24 cellular contexts compared by ENCODE assay signal in the genomic region with DNA sequence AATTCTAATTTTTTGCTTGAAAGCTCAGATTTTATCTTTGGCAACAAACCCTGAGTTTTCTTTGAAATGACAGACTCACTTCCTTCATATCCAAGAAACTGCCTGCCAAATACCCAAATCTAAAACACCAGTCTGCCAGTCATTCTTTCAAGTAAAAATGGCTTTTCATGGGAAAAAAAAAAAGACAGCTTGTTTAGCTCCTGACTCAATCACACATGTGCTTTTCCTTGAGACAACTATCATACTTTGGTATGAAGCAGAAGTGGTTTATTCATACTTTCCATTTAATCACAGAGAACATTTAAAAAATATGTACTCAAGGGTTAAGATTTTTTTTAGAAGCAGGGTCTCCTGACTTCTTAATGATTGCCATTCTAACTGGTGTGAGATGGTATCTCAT. TPM values are rescaled to one million over a fixed set of nuclear protein-coding genes. Genes with fewer than 3 reads are reported as not detected.
"Had no signal": no experiment of that assay in that cellular context is flagged by ENCODE, and none has a peak within 500 bp of the region (broad histone marks: within the 10 kb centered on the region; RNA-seq: fewer than 3 reads in every experiment).

No MANE protein-coding gene starts in this region.

- H3K27me3 ChIP-seq: esophagus squamous epithelium, foreskin keratinocyte, neural progenitor cell, sigmoid colon, spleen, upper lobe of left lung had no signal

- DNase-seq: activated CD4-positive, alpha-beta T cell treated with anti-CD3 and anti-CD28 coated beads for 4 hours; activated CD4-positive, alpha-beta T cell treated with anti-CD3 and anti-CD28 coated beads, Interleukin-2, amount 50 U/mL, for 48 hours; activated CD4-positive, CD25-positive, alpha-beta regulatory T cell; activated CD8-positive, alpha-beta memory T cell treated with anti-CD3 and anti-CD28 coated beads, Interleukin-2, amount 50 U/mL, for 48 hours; activated naive CD4-positive, alpha-beta T cell; activated T-cell treated with anti-CD3 and anti-CD28 coated beads, Interleukin-2, amount 50 U/mL, for 4 hours; cortex of kidney; endodermal cell; esophagus squamous epithelium; left ventricle myocardium inferior; naive thymus-derived CD8-positive, alpha-beta T cell; sigmoid colon; spleen; stimulated activated CD4-positive, alpha-beta T cell treated with anti-CD3 and anti-CD28 coated beads, Interleukin-4, amount 100 ng/mL, for 24 hours; stimulated activated naive CD4-positive, alpha-beta T cell treated with Interleukin-2 at 50 U/mL for 16 hours; T1000; upper lobe of left lung had no signal

- H3K9ac ChIP-seq: neural progenitor cell had no signal

- H3K4me3 Mint-ChIP-seq: activated naive CD8-positive, alpha-beta T cell; activated T-cell treated with anti-CD3 and anti-CD28 coated beads, Interleukin-2, amount 50 U/mL, for 4 hours; endodermal cell; mesothelial cell of epicardium; naive thymus-derived CD8-positive, alpha-beta T cell; neural progenitor cell had no signal

- H3K4me1 ChIP-seq: esophagus squamous epithelium, left ventricle myocardium inferior, sigmoid colon, spleen, upper lobe of left lung had no signal

- H3K27ac Mint-ChIP-seq: activated naive CD8-positive, alpha-beta T cell; activated T-helper 2 cell treated with anti-CD3 and anti-CD28 coated beads, Interferon-gamma antibody, Interleukin-2, Interleukin-4, amounts not matched to agents 10 μg/mL and 5 μg/mL and 100 μg/mL, durations not matched to agents 14 hours and 24 hours and 36 hours; endodermal cell; mesothelial cell of epicardium; naive thymus-derived CD8-positive, alpha-beta T cell; neural progenitor cell had no signal

- H3K4me3 ChIP-seq: esophagus squamous epithelium, left ventricle myocardium inferior, neural progenitor cell, sigmoid colon, spleen, upper lobe of left lung had no signal

- H3K9me3 ChIP-seq: esophagus squamous epithelium, left ventricle myocardium inferior, sigmoid colon, spleen, upper lobe of left lung had no signal

- H3K27ac ChIP-seq: esophagus squamous epithelium, foreskin keratinocyte, left ventricle myocardium inferior, neural progenitor cell, sigmoid colon, spleen, upper lobe of left lung had no signal

- ATAC-seq: activated T-cell treated with anti-CD3 and anti-CD28 coated beads, Interleukin-2, amount 50 U/mL, for 4 hours; foreskin keratinocyte; naive thymus-derived CD8-positive, alpha-beta T cell had no signal

- H3K36me3 Mint-ChIP-seq: activated naive CD8-positive, alpha-beta T cell; mesothelial cell of epicardium; naive thymus-derived CD8-positive, alpha-beta T cell had no signal

- H3K9me3 Mint-ChIP-seq: activated T-cell treated with anti-CD3 and anti-CD28 coated beads, Interleukin-2, amount 50 U/mL, for 4 hours; activated T-helper 2 cell treated with anti-CD3 and anti-CD28 coated beads, Interferon-gamma antibody, Interleukin-2, Interleukin-4, amounts not matched to agents 10 μg/mL and 5 μg/mL and 100 μg/mL, durations not matched to agents 14 hours and 24 hours and 36 hours; endodermal cell; mesothelial cell of epicardium had no signal

- H3K36me3 ChIP-seq: esophagus squamous epithelium, left ventricle myocardium inferior, neural progenitor cell, sigmoid colon, spleen, upper lobe of left lung had no signal

- H3K4me1 Mint-ChIP-seq: mesothelial cell of epicardium; naive thymus-derived CD8-positive, alpha-beta T cell had no signal

RNA-seq across cellular contexts. Expression of a gene that starts 40.5 kb away (rescaled TPM):
- total RNA-seq: activated CD8-positive, alpha-beta memory T cell treated with anti-CD3 and anti-CD28 coated beads for 36 hours; activated T-cell treated with anti-CD3 and anti-CD28 coated beads, Interleukin-2, amount 50 U/mL, for 4 hours; activated T-helper 2 cell treated with anti-CD3 and anti-CD28 coated beads, Interferon-gamma antibody, Interleukin-2, Interleukin-4, amounts not matched to agents 10 μg/mL and 5 μg/mL and 100 μg/mL, durations not matched to agents 14 hours and 24 hours and 36 hours; naive thymus-derived CD8-positive, alpha-beta T cell; T-helper 1 cell treated with Interleukin-12 subunit alpha and Interleukin-12 subunit beta and Interleukin-4 antibody, amounts not matched to agents 30 ng/mL and 1 ng/mL, for 36 hours had no signal
- polyA plus RNA-seq: naive thymus-derived CD8-positive, alpha-beta T cell had no signal
